In the genomic region with DNA sequence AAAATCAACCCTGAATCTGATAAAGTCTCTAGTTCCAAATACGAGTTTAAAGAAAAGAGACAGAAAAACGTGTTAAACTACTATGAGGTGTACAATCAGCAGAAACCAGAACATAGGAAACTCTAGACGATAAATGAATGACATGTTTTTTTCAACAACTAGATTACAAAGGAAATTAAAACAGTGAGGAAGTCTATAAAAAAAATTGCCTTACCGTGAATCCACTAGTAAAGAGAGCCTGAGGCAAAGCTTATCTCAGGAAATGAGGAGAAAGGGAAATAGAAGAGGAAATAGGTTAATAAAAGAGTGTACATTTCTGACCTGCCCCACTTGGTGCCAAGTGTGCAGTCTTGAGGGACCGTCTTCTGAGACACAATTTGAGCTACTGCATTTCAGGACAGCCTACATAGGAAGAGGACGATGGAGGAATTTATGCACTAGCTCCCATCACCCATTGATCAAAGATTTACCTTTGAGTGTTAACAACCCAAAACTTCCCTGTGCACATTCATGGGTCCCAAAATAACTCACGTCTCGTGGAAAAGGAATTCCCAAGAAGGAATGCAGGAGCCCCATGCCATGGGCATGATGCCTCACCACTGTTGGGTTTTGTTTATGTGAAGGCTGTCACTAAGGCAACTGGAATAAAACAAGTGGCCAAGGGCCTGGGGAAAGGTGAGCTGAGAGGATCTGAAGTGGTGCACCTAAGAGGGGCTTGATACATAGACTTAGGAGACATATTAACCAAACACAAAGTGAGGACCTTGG, we compare ENCODE assay signal across 25 cellular contexts. TPM values are rescaled to one million over a fixed set of nuclear protein-coding genes. Genes with fewer than 3 reads are reported as not detected.
DNase-seq lines count a peak whose midpoint lies in the region; ATAC-seq and TF ChIP-seq lines count a peak whose summit lies in the region.
"Had no signal": no experiment of that assay in that cellular context is flagged by ENCODE, and none has a peak within 500 bp of the region (broad histone marks: within the 10 kb centered on the region; RNA-seq: fewer than 3 reads in every experiment).

No MANE protein-coding gene starts in this region.

- no peak overlapping the region for H4K91ac ChIP-seq in trophoblast cell (ENCODE audit: low read depth, low read length)

- no peak overlapping the region for H3K27ac ChIP-seq in trophoblast cell (ENCODE audit: low read depth, low read length)
- H3K27ac ChIP-seq: hepatocyte, neutrophil, tibial artery had no signal

- H3K14ac ChIP-seq in trophoblast cell (ENCODE audit: low read length): no peak overlapping the region

- H3K79me2 ChIP-seq in trophoblast cell (ENCODE audit: control insufficient read depth, insufficient read depth, low read length, poor library complexity): no peaks in the 10 kb centered on the region
- H3K79me2 ChIP-seq: hepatocyte had no signal

- H3K27ac Mint-ChIP-seq in activated T-cell treated with anti-CD3 and anti-CD28 coated beads, Interleukin-2, amount 50 U/mL, for 72 hours: peak overlapping the region; percentile 34
- no peak overlapping the region for H3K27ac Mint-ChIP-seq in activated CD8-positive, alpha-beta T cell treated with anti-CD3 and anti-CD28 coated beads for 36 hours
- H3K27ac Mint-ChIP-seq: activated T-helper 2 cell treated with anti-CD3 and anti-CD28 coated beads, Interferon-gamma antibody, Interleukin-2, Interleukin-4, amounts not matched to agents 10 μg/mL and 5 μg/mL and 100 μg/mL, durations not matched to agents 14 hours and 24 hours and 36 hours; stimulated activated memory B cell treated with anti-CD40 and anti-IgM and Interleukin-4, amounts not matched to agents 10 μg/mL and 1 μg/mL and 100 μg/mL, for 72 hours had no signal

- no peak overlapping the region for H3K4me3 Mint-ChIP-seq in activated T-cell treated with anti-CD3 and anti-CD28 coated beads, Interleukin-2, amount 50 U/mL, for 72 hours
- no peak overlapping the region for H3K4me3 Mint-ChIP-seq in activated CD8-positive, alpha-beta T cell treated with anti-CD3 and anti-CD28 coated beads for 36 hours
- H3K4me3 Mint-ChIP-seq: stimulated activated memory B cell treated with anti-CD40 and anti-IgM and Interleukin-4, amounts not matched to agents 10 μg/mL and 1 μg/mL and 100 μg/mL, for 72 hours had no signal

- H3K23ac ChIP-seq in trophoblast cell (ENCODE audit: low read length): no peak overlapping the region

- no peak overlapping the region for H2BK12ac ChIP-seq in trophoblast cell (ENCODE audit: low read length)

- H3K27me3 Mint-ChIP-seq in activated T-cell treated with anti-CD3 and anti-CD28 coated beads, Interleukin-2, amount 50 U/mL, for 72 hours (ENCODE audit: low read depth): peaks cover 7% of the 10 kb centered on the region
- no peaks in the 10 kb centered on the region for H3K27me3 Mint-ChIP-seq in activated CD8-positive, alpha-beta T cell treated with anti-CD3 and anti-CD28 coated beads for 36 hours
- H3K27me3 Mint-ChIP-seq: stimulated activated memory B cell treated with anti-CD40 and anti-IgM and Interleukin-4, amounts not matched to agents 10 μg/mL and 1 μg/mL and 100 μg/mL, for 72 hours had no signal

- ATAC-seq in activated T-cell treated with anti-CD3 and anti-CD28 coated beads, Interleukin-2, amount 50 U/mL, for 72 hours (replicated peaks in 1 of 2): no peak
- no peak for ATAC-seq in SK-N-SH treated with all-trans-retinoic acid at 6 μM for 48 hours
- ATAC-seq in activated CD8-positive, alpha-beta T cell treated with anti-CD3 and anti-CD28 coated beads for 36 hours: no peak
- ATAC-seq: GM12878; stimulated activated memory B cell treated with anti-CD40 and anti-IgM and Interleukin-4, amounts not matched to agents 10 μg/mL and 1 μg/mL and 100 μg/mL, for 72 hours had no signal

- H3K4me2 ChIP-seq in trophoblast cell (ENCODE audit: low read length): no peak overlapping the region
- H3K4me2 ChIP-seq: hepatocyte had no signal

- H4K12ac ChIP-seq in trophoblast cell (ENCODE audit: low read depth, low read length): no peak overlapping the region

- H3K9ac ChIP-seq in trophoblast cell (ENCODE audit: low read length): no peak overlapping the region

- no peaks in the 10 kb centered on the region for H3K36me3 Mint-ChIP-seq in activated T-cell treated with anti-CD3 and anti-CD28 coated beads, Interleukin-2, amount 50 U/mL, for 72 hours (ENCODE audit: insufficient read depth in 2 of 2)
- no peaks in the 10 kb centered on the region for H3K36me3 Mint-ChIP-seq in activated CD8-positive, alpha-beta T cell treated with anti-CD3 and anti-CD28 coated beads for 36 hours (ENCODE audit: low read depth)
- H3K36me3 Mint-ChIP-seq: stimulated activated memory B cell treated with anti-CD40 and anti-IgM and Interleukin-4, amounts not matched to agents 10 μg/mL and 1 μg/mL and 100 μg/mL, for 72 hours had no signal

- intact Hi-C loops in activated CD8-positive, alpha-beta T cell treated with anti-CD3 and anti-CD28 coated beads for 36 hours (cut with micrococcal nuclease): no loop called here

- H3K36me3 ChIP-seq in trophoblast cell (ENCODE audit: control insufficient read depth in 1 of 2, insufficient read depth in 2 of 2, low read length in 2 of 2): no peaks in the 10 kb centered on the region
- H3K36me3 ChIP-seq: neutrophil, tibial artery had no signal

- no peak overlapping the region for H2BK120ac ChIP-seq in trophoblast cell (ENCODE audit: insufficient read depth, low read length, poor library complexity)

- peaks cover 3 to 4% of the 10 kb centered on the region in 2 donors for H3K9me3 Mint-ChIP-seq in activated T-cell treated with anti-CD3 and anti-CD28 coated beads, Interleukin-2, amount 50 U/mL, for 72 hours
- peaks cover 6% of the 10 kb centered on the region for H3K9me3 Mint-ChIP-seq in activated CD8-positive, alpha-beta T cell treated with anti-CD3 and anti-CD28 coated beads for 36 hours
- H3K9me3 Mint-ChIP-seq: activated T-helper 2 cell treated with anti-CD3 and anti-CD28 coated beads, Interferon-gamma antibody, Interleukin-2, Interleukin-4, amounts not matched to agents 10 μg/mL and 5 μg/mL and 100 μg/mL, durations not matched to agents 14 hours and 24 hours and 36 hours had no signal

- CTCF ChIA-PET in activated CD8-positive, alpha-beta T cell treated with anti-CD3 and anti-CD28 coated beads for 36 hours (lab: Charles Lee): no interaction called here

- peaks cover 0 to 3% of the 10 kb centered on the region in 2 experiments for H3K4me1 ChIP-seq in trophoblast cell (ENCODE audit: control insufficient read depth in 1 of 2, insufficient read depth in 2 of 2, low read length in 2 of 2)
- H3K4me1 ChIP-seq: tibial artery had no signal

- no peak overlapping the region for H2AFZ ChIP-seq in trophoblast cell (ENCODE audit: insufficient read depth, low read length, poor library complexity)
- H2AFZ ChIP-seq: hepatocyte had no signal

- H3K4me1 Mint-ChIP-seq in activated T-cell treated with anti-CD3 and anti-CD28 coated beads, Interleukin-2, amount 50 U/mL, for 72 hours (ENCODE audit: low read depth): no peaks in the 10 kb centered on the region
- H3K4me1 Mint-ChIP-seq in activated CD8-positive, alpha-beta T cell treated with anti-CD3 and anti-CD28 coated beads for 36 hours (ENCODE audit: low read depth): no peaks in the 10 kb centered on the region
- H3K4me1 Mint-ChIP-seq: stimulated activated memory B cell treated with anti-CD40 and anti-IgM and Interleukin-4, amounts not matched to agents 10 μg/mL and 1 μg/mL and 100 μg/mL, for 72 hours had no signal

- POLR2A ChIA-PET in activated CD8-positive, alpha-beta T cell treated with anti-CD3 and anti-CD28 coated beads for 36 hours (lab: Charles Lee): interaction anchor here (0.7 kb wide), 1 partner anchor 39 kb away, joined by 4 read pairs; no protein-coding TSS in a partner anchor

- H3K4ac ChIP-seq in trophoblast cell (ENCODE audit: low read depth, low read length): no peak overlapping the region

- no peak overlapping the region for H2AK5ac ChIP-seq in trophoblast cell (ENCODE audit: low read length)

- H3K9me3 ChIP-seq in trophoblast cell (ENCODE audit: insufficient read depth, low read depth, low read length): no peaks in the 10 kb centered on the region
- H3K9me3 ChIP-seq: neutrophil, tibial artery had no signal

- no peak overlapping the region for H4K8ac ChIP-seq in trophoblast cell (ENCODE audit: low read depth, low read length)

- no peaks in the 10 kb centered on the region for H3K79me1 ChIP-seq in trophoblast cell (ENCODE audit: low read length)

- no peak overlapping the region for H2BK5ac ChIP-seq in trophoblast cell (ENCODE audit: low read depth, low read length, poor library complexity)

- H3K4me3 ChIP-seq in trophoblast cell (ENCODE audit: low read depth, low read length): no peak overlapping the region
- H3K4me3 ChIP-seq: GM12878, hepatocyte, tibial artery had no signal

- TF ChIP-seq CTCF in activated CD8-positive, alpha-beta T cell treated with anti-CD3 and anti-CD28 coated beads for 36 hours (IDR thresholded peaks at IDR 0.05): no peak

- no peaks in the 10 kb centered on the region for H3K27me3 ChIP-seq in trophoblast cell (ENCODE audit: insufficient read depth, low read length)
- H3K27me3 ChIP-seq: hepatocyte, neutrophil, tibial artery had no signal

- no peak overlapping the region for H3K18ac ChIP-seq in trophoblast cell (ENCODE audit: low read length)

- no peak for DNase-seq in activated T-cell treated with anti-CD3 and anti-CD28 coated beads, Interleukin-2, amount 50 U/mL, for 72 hours
- DNase-seq in activated T-cell treated with anti-CD3 and anti-CD28 coated beads, Interleukin-2, amount 50 U/mL, for 1 hour: no peak
- DNase-seq in RPMI7951 (ENCODE audit: low read depth) (peak; percentile 59), glomerular visceral epithelial cell (ENCODE audit: extremely low spot score) (peak; percentile 46), trophoblast cell (peak; percentile 80 to 89), mucosa of gallbladder (ENCODE audit: low spot score) (no peak)
- DNase-seq in activated CD8-positive, alpha-beta T cell treated with anti-CD3 and anti-CD28 coated beads for 36 hours: no peak
- DNase-seq: 8988T; activated CD4-positive, CD25-positive, alpha-beta regulatory T cell; Calu3; effector CD8-positive, alpha-beta T cell; GF-D8; kidney glomerular epithelial cell; NCI-H1436; NCI-H2227 treated with DMSO at 0.1 percent for 48 hours; NK-92 treated with Interleukin-12 subunit alpha and Interleukin-12 subunit beta, amount 100 ng/mL, for 24 hours; stimulated activated CD4-positive, alpha-beta T cell treated with anti-CD3 and anti-CD28 coated beads, Interleukin-15, amount 100 ng/mL, for 24 hours; tibial artery had no signal

- WGBS in trophoblast cell (ENCODE audit: extremely low coverage, insufficient coverage, insufficient read length): no CpG with 5 or more reads among the region's 8 CpGs

TF ChIP-seq in SK-N-SH treated with all-trans-retinoic acid at 6 μM for 48 hours, 23 proteins besides CTCF, POLR2A, EP300 and RAD21 (continues in another document):
- TF ChIP-seq ZNF565 (CRISPR knock-in tag; conservative IDR thresholded peaks at IDR 0.05; ENCODE audit: low read depth) (no peak), BACH2 (CRISPR knock-in tag; IDR thresholded peaks at IDR 0.05; ENCODE audit: borderline replicate concordance) (no peak), ISL1 (CRISPR knock-in tag; IDR thresholded peaks at IDR 0.05) (no peak), OSR1 (CRISPR knock-in tag; IDR thresholded peaks at IDR 0.05) (no peak)

RNA-seq across cellular contexts. Expression of gene SLC1A3, which starts 53.6 kb away (rescaled TPM):
- 1 to 10 TPM in 1 of 2 donors, under 1 TPM in 1; 0.62 to 1.5 TPM for total RNA-seq in activated T-cell treated with anti-CD3 and anti-CD28 coated beads, Interleukin-2, amount 50 U/mL, for 72 hours
- 48.9 and 58.8 TPM in 2 replicates for total RNA-seq in RPMI7951 (2014; rRNA removed; shearing (Covaris generic))
- 49.7 and 52.2 TPM in 2 replicates for polyA plus RNA-seq in trophoblast cell (2013)
- total RNA-seq in activated CD8-positive, alpha-beta T cell treated with anti-CD3 and anti-CD28 coated beads for 36 hours: under 1 TPM; 0.34 to 0.74 TPM
- 26.2 TPM for total RNA-seq in mucosa of gallbladder
- total RNA-seq: activated T-helper 2 cell treated with anti-CD3 and anti-CD28 coated beads, Interferon-gamma antibody, Interleukin-2, Interleukin-4, amounts not matched to agents 10 μg/mL and 5 μg/mL and 100 μg/mL, durations not matched to agents 14 hours and 24 hours and 36 hours; T-helper 1 cell treated with Interleukin-12 subunit alpha and Interleukin-12 subunit beta and Interleukin-4 antibody, amounts not matched to agents 30 ng/mL and 1 ng/mL, for 36 hours had no signal

Comparison
In these comparisons a context has a peak if more than half of its experiments do, and no peak if none do; other contexts are left out.
1. DNase-seq: peak in RPMI7951 (single experiment), glomerular visceral epithelial cell (single experiment) and trophoblast cell (2 of 2); none in activated T-cell treated with anti-CD3 and anti-CD28 coated beads, Interleukin-2, amount 50 U/mL, for 72 hours (0 of 2), activated T-cell treated with anti-CD3 and anti-CD28 coated beads, Interleukin-2, amount 50 U/mL, for 1 hour (single experiment), activated CD8-positive, alpha-beta T cell treated with anti-CD3 and anti-CD28 coated beads for 36 hours (single experiment) and mucosa of gallbladder (single experiment).
2. RNA of gene SLC1A3, which starts 53.6 kb away (total RNA-seq): 48.9 to 58.8 TPM in RPMI7951 and 26.2 TPM in mucosa of gallbladder (single experiment); 0.62 to 1.5 TPM in activated T-cell treated with anti-CD3 and anti-CD28 coated beads, Interleukin-2, amount 50 U/mL, for 72 hours and 0.34 to 0.74 TPM in activated CD8-positive, alpha-beta T cell treated with anti-CD3 and anti-CD28 coated beads for 36 hours; every median in the first group is over 10 times any median in the second.